8 cellular contexts compared by ENCODE assay signal in genomic region chr9:91151014-91151740, GRCh38.
DNase-seq lines count a peak whose midpoint lies in the region; ATAC-seq and TF ChIP-seq lines count a peak whose summit lies in the region.

No MANE protein-coding gene starts in this region.

- peaks cover 91% of the 10 kb centered on the region for H3K36me3 Mint-ChIP-seq in activated CD8-positive, alpha-beta T cell treated with anti-CD3 and anti-CD28 coated beads, Interleukin-2, amount 10 ng/mL, durations not matched to agents 7 days and 5 days (ENCODE audit: low read depth)
- peaks cover 33% of the 10 kb centered on the region for H3K36me3 Mint-ChIP-seq in natural killer cell treated with Interleukin-12 subunit alpha and Interleukin-12 subunit beta and Interleukin-15 and Interleukin-18, amount 100 ng/mL, for 72 hours

- no peak for TF ChIP-seq CTCF in A673 (conservative IDR thresholded peaks at IDR 0.05; ENCODE audit: low read depth, low read length)

- no peak overlapping the region for H3K4me3 ChIP-seq in A673 (ENCODE audit: low read depth, low read length, poor library complexity, severe bottlenecking)

- no peaks in the 10 kb centered on the region for H3K27me3 ChIP-seq in A673 (replicated peaks; ENCODE audit: insufficient read depth, low read depth, low read length, poor library complexity)

- CTCF ChIA-PET in activated CD8-positive, alpha-beta T cell treated with anti-CD3 and anti-CD28 coated beads, Interleukin-2, amount 10 ng/mL, durations not matched to agents 7 days and 5 days (lab: Charles Lee), result interaction anchor here (1.0 to 3.7 kb wide), 17 partner anchors 12 to 274 kb away, joined by 3 to 47 read pairs (median 8); no protein-coding TSS in a partner anchor
- CTCF ChIA-PET in A673 (lab: Charles Lee), result no interaction called here

- intact Hi-C loops in A673 (cut with micrococcal nuclease; ENCODE audit: unreplicated experiment), result no loop called here

- H3K4me1 Mint-ChIP-seq in activated CD8-positive, alpha-beta T cell treated with anti-CD3 and anti-CD28 coated beads, Interleukin-2, amount 10 ng/mL, durations not matched to agents 7 days and 5 days (ENCODE audit: low read depth), result peaks cover 93% of the 10 kb centered on the region
- peaks cover 80 to 85% of the 10 kb centered on the region in 2 donors for H3K4me1 Mint-ChIP-seq in natural killer cell treated with Interleukin-12 subunit alpha and Interleukin-12 subunit beta and Interleukin-15 and Interleukin-18, amount 100 ng/mL, for 72 hours (ENCODE audit: low read depth in 2 of 2)

- H3K9me3 Mint-ChIP-seq in activated CD8-positive, alpha-beta T cell treated with anti-CD3 and anti-CD28 coated beads, Interleukin-2, amount 10 ng/mL, durations not matched to agents 7 days and 5 days (ENCODE audit: insufficient read depth), result peaks cover 25% of the 10 kb centered on the region
- peaks cover 9% of the 10 kb centered on the region for H3K9me3 Mint-ChIP-seq in natural killer cell treated with Interleukin-12 subunit alpha and Interleukin-12 subunit beta and Interleukin-15 and Interleukin-18, amount 100 ng/mL, for 72 hours

- no peaks in the 10 kb centered on the region for H3K36me3 ChIP-seq in A673 (ENCODE audit: insufficient read depth, low read length, poor library complexity, severe bottlenecking)

- H3K27me3 Mint-ChIP-seq in activated CD8-positive, alpha-beta T cell treated with anti-CD3 and anti-CD28 coated beads, Interleukin-2, amount 10 ng/mL, durations not matched to agents 7 days and 5 days (ENCODE audit: low read depth), result no peaks in the 10 kb centered on the region
- H3K27me3 Mint-ChIP-seq in natural killer cell treated with Interleukin-12 subunit alpha and Interleukin-12 subunit beta and Interleukin-15 and Interleukin-18, amount 100 ng/mL, for 72 hours, result no peaks in the 10 kb centered on the region

- ATAC-seq in GM19328 (IDR thresholded peaks at IDR 0.05; ENCODE audit: unreplicated experiment) (peak; percentile 77), HG03342 (IDR thresholded peaks at IDR 0.05; ENCODE audit: unreplicated experiment) (peak; percentile 68)
- ATAC-seq in activated CD8-positive, alpha-beta T cell treated with anti-CD3 and anti-CD28 coated beads, Interleukin-2, amount 10 ng/mL, durations not matched to agents 7 days and 5 days, result peak; percentile 86
- ATAC-seq in natural killer cell treated with Interleukin-12 subunit alpha and Interleukin-12 subunit beta and Interleukin-15 and Interleukin-18, amount 100 ng/mL, for 72 hours, result peak; percentile 84 to 87

- H3K27ac ChIP-seq in A673 (ENCODE audit: low read depth, low read length, poor library complexity, severe bottlenecking), result no peak overlapping the region

- DNase-seq in CD1c-positive myeloid dendritic cell (ENCODE audit: extremely low spot score), result peak; percentile 97
- peak; percentile 76 for DNase-seq in activated CD8-positive, alpha-beta T cell treated with anti-CD3 and anti-CD28 coated beads, Interleukin-2, amount 10 ng/mL, durations not matched to agents 7 days and 5 days
- DNase-seq in natural killer cell treated with Interleukin-12 subunit alpha and Interleukin-12 subunit beta and Interleukin-15 and Interleukin-18, amount 100 ng/mL, for 72 hours (ENCODE audit: low spot score), result peak; percentile 86
- DNase-seq in A673 (ENCODE audit: low spot score), result no peak
- DNase-seq in NCI-H748 treated with DMSO at 0.1 percent for 48 hours (lab: John Stamatoyannopoulos, UW), result no peak
- DNase-seq in islet precursor cell, result no peak

- BruUV-seq in A673 (replicated peaks; lab: Mats Ljungman, UMichigan), result no TSS peak

- peak overlapping the region; percentile 53 for H3K4me3 Mint-ChIP-seq in activated CD8-positive, alpha-beta T cell treated with anti-CD3 and anti-CD28 coated beads, Interleukin-2, amount 10 ng/mL, durations not matched to agents 7 days and 5 days
- peak overlapping the region; percentile 69 for H3K4me3 Mint-ChIP-seq in natural killer cell treated with Interleukin-12 subunit alpha and Interleukin-12 subunit beta and Interleukin-15 and Interleukin-18, amount 100 ng/mL, for 72 hours

- H3K9me3 ChIP-seq in A673 (ENCODE audit: low read depth, low read length, poor library complexity, severe bottlenecking), result no peaks in the 10 kb centered on the region

- no peaks in the 10 kb centered on the region for H3K4me1 ChIP-seq in A673 (ENCODE audit: insufficient read depth, low read length, poor library complexity, severe bottlenecking)

- POLR2A ChIA-PET in activated CD8-positive, alpha-beta T cell treated with anti-CD3 and anti-CD28 coated beads, Interleukin-2, amount 10 ng/mL, durations not matched to agents 7 days and 5 days (lab: Charles Lee), result interaction anchor here (0.6 to 4.3 kb wide), 22 partner anchors 11 to 273 kb away, joined by 3 to 52 read pairs (median 5); partner anchors contain the start of gene NFIL3
- POLR2A ChIA-PET in A673 (lab: Charles Lee; ENCODE audit: low non-redundant PET), result no interaction called here

- H3K27ac Mint-ChIP-seq in activated CD8-positive, alpha-beta T cell treated with anti-CD3 and anti-CD28 coated beads, Interleukin-2, amount 10 ng/mL, durations not matched to agents 7 days and 5 days, result peak overlapping the region; percentile 95
- H3K27ac Mint-ChIP-seq in natural killer cell treated with Interleukin-12 subunit alpha and Interleukin-12 subunit beta and Interleukin-15 and Interleukin-18, amount 100 ng/mL, for 72 hours, result peak overlapping the region; percentile 95 to 99

Comparison
In these comparisons a context has a peak if more than half of its experiments do, and no peak if none do; other contexts are left out.
1. DNase-seq: peak in CD1c-positive myeloid dendritic cell (single experiment), activated CD8-positive, alpha-beta T cell treated with anti-CD3 and anti-CD28 coated beads, Interleukin-2, amount 10 ng/mL, durations not matched to agents 7 days and 5 days (single experiment) and natural killer cell treated with Interleukin-12 subunit alpha and Interleukin-12 subunit beta and Interleukin-15 and Interleukin-18, amount 100 ng/mL, for 72 hours (single experiment); none in A673 (single experiment), NCI-H748 treated with DMSO at 0.1 percent for 48 hours (single experiment) and islet precursor cell (single experiment).
2. Peak in every context shown above with its lines, with median percentiles within 50 percentile points of each other: ATAC-seq.